Comparison of ENCODE assay signal across 19 cellular contexts in the genomic region with DNA sequence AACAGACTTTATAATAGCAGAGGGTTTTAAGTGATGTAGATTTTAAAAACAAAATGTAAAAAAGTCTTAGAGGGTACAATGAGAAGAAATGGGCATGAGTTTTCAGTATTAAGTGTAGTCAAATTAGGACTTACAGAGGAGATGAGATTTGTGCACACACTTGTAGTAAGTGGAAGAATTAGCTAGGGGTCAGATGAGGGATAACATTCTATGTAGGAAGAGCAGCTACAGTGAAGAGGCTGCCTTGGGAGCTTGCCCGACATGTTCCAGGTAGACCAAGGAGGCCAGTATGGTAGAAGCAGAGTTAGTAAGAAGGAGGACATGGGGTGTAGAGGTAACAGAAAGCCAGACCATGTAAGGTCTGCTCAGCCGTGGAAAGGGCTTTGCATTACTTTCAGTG.
DNase-seq lines count a peak whose midpoint lies in the region; ATAC-seq and TF ChIP-seq lines count a peak whose summit lies in the region.
"Had no signal": no experiment of that assay in that cellular context is flagged by ENCODE, and none has a peak within 500 bp of the region (broad histone marks: within the 10 kb centered on the region; RNA-seq: fewer than 3 reads in every experiment).

No MANE protein-coding gene starts in this region.

- peak; percentile 23 for DNase-seq in ELR (ENCODE audit: low read depth)
- DNase-seq in LHCN-M2 (ENCODE audit: low read depth), result peak; percentile 7
- DNase-seq in cardiac fibroblast (ENCODE audit: low read depth in 2 of 2), result peak; percentile 5 to 15
- peak; percentile 49 for DNase-seq in neural progenitor cell (ENCODE audit: low spot score)
- no peak for DNase-seq in colonic mucosa
- DNase-seq in NCI-H510A treated with DMSO at 0.1 percent for 48 hours (lab: John Stamatoyannopoulos, UW), result no peak
- DNase-seq: activated B cell treated with CpG ODN at 0.5 μM for 24 hours; activated CD8-positive, alpha-beta memory T cell treated with anti-CD3 and anti-CD28 coated beads, Interleukin-2, amount 10 ng/mL, durations not matched to agents 7 days and 5 days; activated naive CD4-positive, alpha-beta T cell treated with anti-CD3 and anti-CD28 coated beads for 36 hours; central memory CD4-positive, alpha-beta T cell; GF-D8; GOT3; heart left ventricle; NCI-H2029; uterus had no signal

- H3K4me1 ChIP-seq in neural progenitor cell (no peaks in the 10 kb centered on the region), colonic mucosa (no peaks in the 10 kb centered on the region)
- H3K4me1 ChIP-seq: heart left ventricle, uterus had no signal

- H3K4me3 Mint-ChIP-seq in neural progenitor cell, result no peak overlapping the region
- H3K4me3 Mint-ChIP-seq: activated B cell treated with CpG ODN at 0.5 μM for 24 hours; activated CD8-positive, alpha-beta memory T cell treated with anti-CD3 and anti-CD28 coated beads, Interleukin-2, amount 10 ng/mL, durations not matched to agents 7 days and 5 days; activated naive CD4-positive, alpha-beta T cell treated with anti-CD3 and anti-CD28 coated beads for 36 hours; nephron; stimulated activated memory B cell treated with anti-CD40 and anti-IgM and Interleukin-4, amounts not matched to agents 10 μg/mL and 1 μg/mL and 100 μg/mL, for 72 hours had no signal

- no peak overlapping the region for H3K27ac ChIP-seq in neural progenitor cell
- H3K27ac ChIP-seq in colonic mucosa, result no peak overlapping the region
- H3K27ac ChIP-seq: epithelial cell of prostate, heart left ventricle, uterus had no signal

- peaks cover 8% of the 10 kb centered on the region for H3K4me1 Mint-ChIP-seq in neural progenitor cell
- H3K4me1 Mint-ChIP-seq: activated B cell treated with CpG ODN at 0.5 μM for 24 hours; activated CD8-positive, alpha-beta memory T cell treated with anti-CD3 and anti-CD28 coated beads, Interleukin-2, amount 10 ng/mL, durations not matched to agents 7 days and 5 days; nephron; stimulated activated memory B cell treated with anti-CD40 and anti-IgM and Interleukin-4, amounts not matched to agents 10 μg/mL and 1 μg/mL and 100 μg/mL, for 72 hours had no signal

- H3K27ac Mint-ChIP-seq in neural progenitor cell, result no peak overlapping the region
- H3K27ac Mint-ChIP-seq: activated B cell treated with CpG ODN at 0.5 μM for 24 hours; activated CD8-positive, alpha-beta memory T cell treated with anti-CD3 and anti-CD28 coated beads, Interleukin-2, amount 10 ng/mL, durations not matched to agents 7 days and 5 days; activated naive CD4-positive, alpha-beta T cell treated with anti-CD3 and anti-CD28 coated beads for 36 hours; nephron; stimulated activated memory B cell treated with anti-CD40 and anti-IgM and Interleukin-4, amounts not matched to agents 10 μg/mL and 1 μg/mL and 100 μg/mL, for 72 hours had no signal

- H3K9ac ChIP-seq in neural progenitor cell (no peak overlapping the region), colonic mucosa (ENCODE audit: low read depth in 2 of 2, low read length in 2 of 2) (no peak overlapping the region)

- H3K79me2 ChIP-seq in neural progenitor cell (ENCODE audit: low read depth), result no peaks in the 10 kb centered on the region

- H3K27me3 Mint-ChIP-seq in neural progenitor cell (ENCODE audit: insufficient read depth, low read depth), result peaks cover 2% of the 10 kb centered on the region
- H3K27me3 Mint-ChIP-seq: activated B cell treated with CpG ODN at 0.5 μM for 24 hours; activated CD8-positive, alpha-beta memory T cell treated with anti-CD3 and anti-CD28 coated beads, Interleukin-2, amount 10 ng/mL, durations not matched to agents 7 days and 5 days; stimulated activated memory B cell treated with anti-CD40 and anti-IgM and Interleukin-4, amounts not matched to agents 10 μg/mL and 1 μg/mL and 100 μg/mL, for 72 hours had no signal

- peaks cover 6% of the 10 kb centered on the region for H3K9me3 Mint-ChIP-seq in neural progenitor cell
- H3K9me3 Mint-ChIP-seq: activated B cell treated with CpG ODN at 0.5 μM for 24 hours; activated naive CD4-positive, alpha-beta T cell treated with anti-CD3 and anti-CD28 coated beads for 36 hours; stimulated activated memory B cell treated with anti-CD40 and anti-IgM and Interleukin-4, amounts not matched to agents 10 μg/mL and 1 μg/mL and 100 μg/mL, for 72 hours had no signal

- ATAC-seq in GM18505 (IDR thresholded peaks at IDR 0.05; ENCODE audit: unreplicated experiment), result no peak
- ATAC-seq: activated CD8-positive, alpha-beta memory T cell treated with anti-CD3 and anti-CD28 coated beads, Interleukin-2, amount 10 ng/mL, durations not matched to agents 7 days and 5 days; heart left ventricle; stimulated activated memory B cell treated with anti-CD40 and anti-IgM and Interleukin-4, amounts not matched to agents 10 μg/mL and 1 μg/mL and 100 μg/mL, for 72 hours had no signal

- TF ChIP-seq POLR2A in GM18505 (IDR thresholded peaks at IDR 0.05; ENCODE audit: borderline replicate concordance, extremely low read depth, insufficient read depth, insufficient read length), result no peak

- H3K4me3 ChIP-seq in cardiac fibroblast (replicated peaks in 1 of 2; ENCODE audit: low read depth in 2 of 2, low read length in 2 of 2), result no peak overlapping the region
- H3K4me3 ChIP-seq in neural progenitor cell, result no peak overlapping the region
- no peak overlapping the region for H3K4me3 ChIP-seq in colonic mucosa
- H3K4me3 ChIP-seq: heart left ventricle, uterus had no signal

- TF ChIP-seq CTCF in cardiac fibroblast (IDR thresholded peaks at IDR 0.05; ENCODE audit: low read depth, low read length) (peak; percentile 8), neural progenitor cell (IDR thresholded peaks at IDR 0.05) (peak; percentile 40), colonic mucosa (IDR thresholded peaks at IDR 0.05) (no peak)

- no peaks in the 10 kb centered on the region for H3F3A ChIP-seq in neural progenitor cell (ENCODE audit: low read depth)

- no peaks in the 10 kb centered on the region for H3K36me3 Mint-ChIP-seq in neural progenitor cell
- H3K36me3 Mint-ChIP-seq: activated CD8-positive, alpha-beta memory T cell treated with anti-CD3 and anti-CD28 coated beads, Interleukin-2, amount 10 ng/mL, durations not matched to agents 7 days and 5 days; stimulated activated memory B cell treated with anti-CD40 and anti-IgM and Interleukin-4, amounts not matched to agents 10 μg/mL and 1 μg/mL and 100 μg/mL, for 72 hours had no signal

- peak overlapping the region; percentile 74 for H2AFZ ChIP-seq in neural progenitor cell (replicated peaks)

- H3K27me3 ChIP-seq in neural progenitor cell (no peaks in the 10 kb centered on the region), colonic mucosa (no peaks in the 10 kb centered on the region)
- H3K27me3 ChIP-seq: heart left ventricle, uterus had no signal

- intact Hi-C loops in colonic mucosa (cut with DNase I), result no loop called here

- H3K9me3 ChIP-seq in neural progenitor cell (ENCODE audit: low read depth) (no peaks in the 10 kb centered on the region), colonic mucosa (no peaks in the 10 kb centered on the region)
- H3K9me3 ChIP-seq: heart left ventricle, uterus had no signal

- H3K36me3 ChIP-seq in neural progenitor cell (no peaks in the 10 kb centered on the region), colonic mucosa (no peaks in the 10 kb centered on the region)
- H3K36me3 ChIP-seq: heart left ventricle, uterus had no signal

- no peaks in the 10 kb centered on the region for H4K20me1 ChIP-seq in neural progenitor cell (ENCODE audit: low read depth)

- no peak overlapping the region for H3K4me2 ChIP-seq in neural progenitor cell

Comparison
In these comparisons a context has a peak if more than half of its experiments do, and no peak if none do; other contexts are left out.
1. DNase-seq: peak in ELR (single experiment), LHCN-M2 (single experiment), cardiac fibroblast (2 of 2) and neural progenitor cell (single experiment); none in colonic mucosa (single experiment) and NCI-H510A treated with DMSO at 0.1 percent for 48 hours (single experiment).